In the genomic region with DNA sequence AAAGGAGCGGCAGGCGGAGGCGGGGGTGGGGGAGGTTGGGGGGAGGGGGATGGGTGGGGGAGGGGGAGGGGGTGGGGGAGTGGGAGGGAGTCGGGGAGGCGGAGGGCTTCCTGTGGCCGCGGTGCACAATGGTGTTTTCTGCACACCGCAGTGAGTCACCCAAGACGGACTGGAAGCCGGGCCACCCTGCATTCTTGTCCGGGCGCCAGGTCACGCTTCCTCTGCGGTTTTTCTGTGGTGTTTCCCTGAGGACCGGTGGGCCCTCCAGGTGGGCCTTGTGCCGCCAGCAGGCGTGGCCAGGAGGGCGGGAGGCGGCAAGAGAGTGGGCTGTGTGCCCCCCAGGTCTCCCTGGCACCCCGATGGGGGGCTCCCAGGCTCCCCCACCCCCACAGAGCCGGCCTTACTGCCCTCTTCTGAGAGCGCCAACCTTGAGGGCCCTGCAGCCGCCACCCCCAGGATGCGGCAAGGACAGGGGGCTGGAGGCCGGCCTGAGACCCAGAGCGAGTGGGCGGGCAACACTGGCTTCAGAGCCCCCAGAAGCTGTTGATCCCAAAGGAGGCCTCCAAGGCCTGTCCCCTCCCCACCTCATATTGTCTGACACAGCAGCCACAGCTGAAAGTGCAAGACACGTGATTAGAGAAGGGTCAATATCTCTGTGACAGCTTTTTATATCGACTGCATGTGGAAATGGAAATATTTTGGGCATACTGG, we compare ENCODE assay signal across 10 cellular contexts. TPM values are rescaled to one million over a fixed set of nuclear protein-coding genes. Genes with fewer than 3 reads are reported as not detected.
A peak's percentile ranks its signal among the peaks of the same experiment; 100 is the strongest.
DNase-seq lines count a peak whose midpoint lies in the region; ATAC-seq, FAIRE-seq and TF ChIP-seq lines count a peak whose summit lies in the region.
"Had no signal": no experiment of that assay in that cellular context is flagged by ENCODE, and none has a peak within 500 bp of the region (broad histone marks: within the 10 kb centered on the region; RNA-seq: fewer than 3 reads in every experiment).

No MANE protein-coding gene starts in this region.

- no peaks in the 10 kb centered on the region for H3K79me2 ChIP-seq in OCI-LY3 (ENCODE audit: low read length)

- no peaks in the 10 kb centered on the region for H3K9me3 Mint-ChIP-seq in memory B cell
- H3K9me3 Mint-ChIP-seq: CD4-positive, alpha-beta T cell had no signal

- H3K27me3 Mint-ChIP-seq in memory B cell: peaks cover 4% of the 10 kb centered on the region

- no peak overlapping the region for H2AFZ ChIP-seq in OCI-LY3 (ENCODE audit: low read depth, low read length)

- H4K20me1 ChIP-seq in OCI-LY3 (ENCODE audit: insufficient read depth, low read length): 0 out of 2 replicates have a peak, but pooled peaks cover 4% of the 10 kb centered on the region

- TF ChIP-seq CTCF in OCI-LY3 (IDR thresholded peaks at IDR 0.05; ENCODE audit: low read depth, low read length) (no peak), bronchial epithelial cell (IDR thresholded peaks at IDR 0.05; ENCODE audit: insufficient read depth, low read length, severe bottlenecking) (no peak)

- no peaks in the 10 kb centered on the region for H3K9me3 ChIP-seq in OCI-LY3 (ENCODE audit: insufficient read depth, low read length)

- no peak for FAIRE-seq in bronchial epithelial cell (lab: Jason Lieb, UNC)
- peak; percentile 17 for FAIRE-seq in urothelium cell line (lab: Jason Lieb, UNC)

- H3K4me3 ChIP-seq in OCI-LY3 (ENCODE audit: low read length) (peak overlapping the region; percentile 32; the same call in 1 of the 2 replicates), bronchial epithelial cell (ENCODE audit: low read depth, low read length) (no peak overlapping the region)

- ATAC-seq in memory B cell (ENCODE audit: low read depth) (peak; percentile 25), GM21360 (IDR thresholded peaks at IDR 0.05; ENCODE audit: unreplicated experiment) (no peak)

- DNase-seq in activated CD8-positive, alpha-beta memory T cell treated with anti-CD3 and anti-CD28 coated beads for 24 hours: peak; percentile 75
- DNase-seq in activated CD8-positive, alpha-beta memory T cell treated with anti-CD3 and anti-CD28 coated beads, Interleukin-2, amount 50 U/mL, for 4 hours: no peak
- DNase-seq in bronchial epithelial cell (ENCODE audit: low read depth) (peak; percentile 72), memory B cell (ENCODE audit: low spot score in 2 of 2) (no peak), urothelium cell line (ENCODE audit: low spot score) (peak; percentile 96), DMS 273 treated with DMSO at 0.1 percent for 48 hours (lab: John Stamatoyannopoulos, UW) (no peak)

- H3K4me1 Mint-ChIP-seq in memory B cell: peaks cover 12% of the 10 kb centered on the region

- H3K4me2 ChIP-seq in OCI-LY3 (ENCODE audit: low read length): peak overlapping the region; percentile 68

- peaks cover 3% of the 10 kb centered on the region for H3K36me3 Mint-ChIP-seq in memory B cell

- no peak overlapping the region for H3K27ac Mint-ChIP-seq in memory B cell
- H3K27ac Mint-ChIP-seq: CD4-positive, alpha-beta T cell had no signal

- H3K36me3 ChIP-seq in OCI-LY3 (replicated peaks; ENCODE audit: low read depth, low read length) (no peaks in the 10 kb centered on the region), bronchial epithelial cell (ENCODE audit: control insufficient read depth, insufficient read depth, low read length) (no peaks in the 10 kb centered on the region)

- no peak overlapping the region for H3K27ac ChIP-seq in OCI-LY3 (ENCODE audit: low read length)

- H3K9ac ChIP-seq in OCI-LY3 (ENCODE audit: low read length): no peak overlapping the region

- H3K27me3 ChIP-seq in OCI-LY3 (ENCODE audit: low read depth, low read length) (no peaks in the 10 kb centered on the region), bronchial epithelial cell (ENCODE audit: control insufficient read depth, insufficient read depth, low read length) (no peaks in the 10 kb centered on the region)

- peaks cover 8% of the 10 kb centered on the region; the same call in 1 of the 2 replicates for H3K4me1 ChIP-seq in OCI-LY3 (ENCODE audit: low read length)

- peak overlapping the region; percentile 21 for H3K4me3 Mint-ChIP-seq in memory B cell
- H3K4me3 Mint-ChIP-seq: CD4-positive, alpha-beta T cell had no signal

RNA-seq across cellular contexts. Expression of gene EXD3, which starts 11.1 kb away (rescaled TPM):
- total RNA-seq in bronchial epithelial cell: 10.8 and 12.2 TPM in 2 replicates

RNA-seq across cellular contexts. Expression of gene NOXA1, which starts 11.4 kb away (rescaled TPM):
- 0.53 and 2.3 TPM in 2 replicates for total RNA-seq in bronchial epithelial cell

RNA-seq across cellular contexts. Expression of gene ENTPD8, which starts 29.3 kb away (rescaled TPM):
- not detected in 2 replicates for total RNA-seq in bronchial epithelial cell
- total RNA-seq: activated CD8-positive, alpha-beta memory T cell treated with anti-CD3 and anti-CD28 coated beads for 36 hours; CD4-positive, alpha-beta T cell had no signal

RNA-seq across cellular contexts. Expression of gene NSMF, which starts 47.3 kb away (rescaled TPM):
- 15.1 and 17.9 TPM in 2 replicates for total RNA-seq in bronchial epithelial cell

Comparison
In these comparisons a context has a peak if more than half of its experiments do, and no peak if none do; other contexts are left out.
1. DNase-seq: peak in activated CD8-positive, alpha-beta memory T cell treated with anti-CD3 and anti-CD28 coated beads for 24 hours (single experiment), bronchial epithelial cell (single experiment) and urothelium cell line (single experiment); none in activated CD8-positive, alpha-beta memory T cell treated with anti-CD3 and anti-CD28 coated beads, Interleukin-2, amount 50 U/mL, for 4 hours (single experiment), memory B cell (0 of 2) and DMS 273 treated with DMSO at 0.1 percent for 48 hours (single experiment).